23 cellular contexts compared by ENCODE assay signal in the genomic region with DNA sequence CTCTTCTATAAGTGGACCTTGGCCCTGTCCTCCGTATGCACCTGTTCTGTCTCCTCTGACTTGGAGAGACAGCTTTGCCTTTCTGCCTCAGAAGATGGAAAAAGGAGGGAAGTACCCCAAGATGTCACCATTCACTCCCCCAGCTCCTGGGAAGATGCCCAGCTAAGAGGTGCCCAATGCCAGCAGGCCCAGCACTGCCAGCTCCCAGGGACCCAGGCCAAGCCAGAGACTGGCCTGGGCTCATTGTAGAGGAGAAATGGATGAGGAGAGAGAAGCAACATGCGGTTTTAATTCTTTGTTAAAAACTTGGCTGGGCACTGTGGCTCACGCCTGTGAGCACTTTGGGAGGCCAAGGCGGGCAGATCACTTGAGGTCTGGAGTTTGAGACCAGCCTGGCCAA.
"Had no signal": no experiment of that assay in that cellular context is flagged by ENCODE, and none has a peak within 500 bp of the region (broad histone marks: within the 10 kb centered on the region; RNA-seq: fewer than 3 reads in every experiment).

No MANE protein-coding gene starts in this region.

- H3K4me1 Mint-ChIP-seq: activated naive CD8-positive, alpha-beta T cell treated with anti-CD3 and anti-CD28 coated beads, Interleukin-2, amount 50 U/mL, for 24 hours had no signal

- H3K9me3 Mint-ChIP-seq: activated CD8-positive, alpha-beta T cell treated with anti-CD3 and anti-CD28 coated beads for 36 hours; activated naive CD4-positive, alpha-beta T cell treated with anti-CD3 and anti-CD28 coated beads, Interleukin-2, amount 50 U/mL, for 72 hours; activated naive CD8-positive, alpha-beta T cell treated with anti-CD3 and anti-CD28 coated beads, Interleukin-2, amount 50 U/mL, for 24 hours; T-helper 2 cell treated with Interferon-gamma antibody and Interleukin-4, amounts not matched to agents 5 μg/mL and 100 μg/mL, for 36 hours had no signal

- DNase-seq: activated CD4-positive, alpha-beta T cell treated with anti-CD3 and anti-CD28 coated beads for 4 hours; activated CD8-positive, alpha-beta memory T cell treated with anti-CD3 and anti-CD28 coated beads, Interleukin-2, amount 50 U/mL, for 4 hours; activated CD8-positive, alpha-beta T cell treated with anti-CD3 and anti-CD28 coated beads for 36 hours; activated naive CD4-positive, alpha-beta T cell treated with Interleukin-2 at 50 U/mL for 16 hours; activated naive CD8-positive, alpha-beta T cell treated with anti-CD3 and anti-CD28 coated beads, Interleukin-2, amount 50 U/mL, for 24 hours; brain microvascular endothelial cell; MG63; NCI-H1092 treated with DMSO at 0.1 percent for 48 hours; NCI-H1417 treated with DMSO at 0.1 percent for 48 hours; NCI-H1694; NCI-H2029; NCI-H2107; NCI-H345; NCI-H510A; NCI-H526 treated with DMSO at 0.1 percent for 48 hours; NCI-H82; SW 1271 had no signal

- H3K36me3 Mint-ChIP-seq: activated naive CD4-positive, alpha-beta T cell treated with anti-CD3 and anti-CD28 coated beads, Interleukin-2, amount 50 U/mL, for 72 hours had no signal

- ATAC-seq: activated CD4-positive, CD25-positive, alpha-beta regulatory T cell treated with anti-CD3 and anti-CD28 coated beads, Interleukin-2, amount 50 U/mL, for 24 hours; activated CD8-positive, alpha-beta T cell treated with anti-CD3 and anti-CD28 coated beads for 36 hours; activated naive CD4-positive, alpha-beta T cell treated with anti-CD3 and anti-CD28 coated beads, Interleukin-2, amount 50 U/mL, for 72 hours; activated naive CD8-positive, alpha-beta T cell treated with anti-CD3 and anti-CD28 coated beads, Interleukin-2, amount 50 U/mL, for 24 hours; Panc1; Right ventricle myocardium inferior; SK-N-SH treated with all-trans-retinoic acid at 6 μM for 48 hours had no signal

- H3K27ac Mint-ChIP-seq: activated CD8-positive, alpha-beta T cell treated with anti-CD3 and anti-CD28 coated beads for 36 hours; activated naive CD4-positive, alpha-beta T cell treated with anti-CD3 and anti-CD28 coated beads, Interleukin-2, amount 50 U/mL, for 72 hours; activated naive CD8-positive, alpha-beta T cell treated with anti-CD3 and anti-CD28 coated beads, Interleukin-2, amount 50 U/mL, for 24 hours; T-helper 2 cell treated with Interferon-gamma antibody and Interleukin-4, amounts not matched to agents 5 μg/mL and 100 μg/mL, for 36 hours had no signal

- H3K4me3 Mint-ChIP-seq: activated CD8-positive, alpha-beta T cell treated with anti-CD3 and anti-CD28 coated beads for 36 hours; activated naive CD8-positive, alpha-beta T cell treated with anti-CD3 and anti-CD28 coated beads, Interleukin-2, amount 50 U/mL, for 24 hours; T-helper 2 cell treated with Interferon-gamma antibody and Interleukin-4, amounts not matched to agents 5 μg/mL and 100 μg/mL, for 36 hours had no signal

- H3K27me3 Mint-ChIP-seq: activated CD8-positive, alpha-beta T cell treated with anti-CD3 and anti-CD28 coated beads for 36 hours had no signal
